In genomic region chr3:53845881-53846133, GRCh38 we compare ENCODE assay signal across 1 cellular context.
TF ChIP-seq lines count a peak whose summit lies in the region.

No MANE protein-coding gene starts in this region.

TF ChIP-seq in IMR-90, 13 proteins besides CTCF, POLR2A, EP300 and RAD21 (continued from another document):
- no peak for TF ChIP-seq USF2 (IDR thresholded peaks at IDR 0.05; ENCODE audit: low read depth, low read length)
- no peak for TF ChIP-seq ELK1 (IDR thresholded peaks at IDR 0.05; ENCODE audit: borderline replicate concordance, low read depth, low read length)
- TF ChIP-seq RFX5 (IDR thresholded peaks at IDR 0.05; ENCODE audit: low read depth, low read length), result no peak
